1 cellular context compared by ENCODE assay signal in the genomic region with DNA sequence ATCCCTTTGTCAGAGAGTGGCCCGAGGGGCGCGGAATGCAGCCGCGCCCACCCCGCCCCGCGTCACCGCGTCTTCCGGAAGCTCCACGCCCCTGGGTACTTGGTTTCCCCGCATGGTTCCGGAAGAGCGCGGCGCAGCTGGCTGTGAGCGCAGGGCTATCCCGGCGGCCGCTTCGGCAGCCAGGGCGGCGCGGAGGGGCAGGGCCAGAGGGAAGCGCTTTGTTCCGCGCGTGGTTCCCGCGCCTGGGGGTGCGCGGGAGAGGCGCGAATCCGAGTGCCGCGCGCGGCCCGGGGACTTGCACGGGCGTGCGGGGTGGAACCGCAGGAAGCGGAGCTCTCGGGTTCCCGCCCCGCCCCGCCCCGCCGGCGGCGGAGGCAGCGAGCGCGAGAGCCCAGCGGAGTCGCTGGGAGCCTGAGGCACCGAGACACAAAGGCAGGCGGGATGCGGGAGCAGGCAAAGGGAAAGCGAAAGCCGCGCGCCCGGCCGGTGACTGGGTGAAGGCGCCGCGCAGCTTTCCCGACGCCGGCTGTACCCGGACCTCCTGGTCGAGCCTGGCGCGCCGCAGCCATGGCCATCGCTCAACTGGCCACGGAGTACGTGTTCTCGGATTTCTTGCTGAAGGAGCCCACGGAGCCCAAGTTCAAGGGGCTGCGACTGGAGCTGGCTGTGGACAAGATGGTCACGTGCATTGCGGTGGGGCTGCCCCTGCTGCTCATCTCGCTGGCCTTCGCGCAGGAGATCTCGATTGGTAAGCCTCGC.
TF ChIP-seq lines count a peak whose summit lies in the region.

A gene with protein sequence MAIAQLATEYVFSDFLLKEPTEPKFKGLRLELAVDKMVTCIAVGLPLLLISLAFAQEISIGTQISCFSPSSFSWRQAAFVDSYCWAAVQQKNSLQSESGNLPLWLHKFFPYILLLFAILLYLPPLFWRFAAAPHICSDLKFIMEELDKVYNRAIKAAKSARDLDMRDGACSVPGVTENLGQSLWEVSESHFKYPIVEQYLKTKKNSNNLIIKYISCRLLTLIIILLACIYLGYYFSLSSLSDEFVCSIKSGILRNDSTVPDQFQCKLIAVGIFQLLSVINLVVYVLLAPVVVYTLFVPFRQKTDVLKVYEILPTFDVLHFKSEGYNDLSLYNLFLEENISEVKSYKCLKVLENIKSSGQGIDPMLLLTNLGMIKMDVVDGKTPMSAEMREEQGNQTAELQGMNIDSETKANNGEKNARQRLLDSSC (plus strand): TSS at position 96 of the 759 bp plus-strand sequence. CDS start 472 bp downstream, at position 568.

TF ChIP-seq in K562, 482 proteins besides CTCF, POLR2A, EP300 and RAD21 (continued from another document and continues in another):
- TF ChIP-seq, protein P1, sequence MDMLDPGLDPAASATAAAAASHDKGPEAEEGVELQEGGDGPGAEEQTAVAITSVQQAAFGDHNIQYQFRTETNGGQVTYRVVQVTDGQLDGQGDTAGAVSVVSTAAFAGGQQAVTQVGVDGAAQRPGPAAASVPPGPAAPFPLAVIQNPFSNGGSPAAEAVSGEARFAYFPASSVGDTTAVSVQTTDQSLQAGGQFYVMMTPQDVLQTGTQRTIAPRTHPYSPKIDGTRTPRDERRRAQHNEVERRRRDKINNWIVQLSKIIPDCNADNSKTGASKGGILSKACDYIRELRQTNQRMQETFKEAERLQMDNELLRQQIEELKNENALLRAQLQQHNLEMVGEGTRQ (CRISPR knock-in tag; IDR thresholded peaks at IDR 0.05) = peak; percentile 70
- no peak for TF ChIP-seq ZNF699 (CRISPR knock-in tag; IDR thresholded peaks at IDR 0.05; ENCODE audit: insufficient replicate concordance)
- no peak for TF ChIP-seq SIRT6 (IDR thresholded peaks at IDR 0.05; ENCODE audit: low read depth, low read length)
- TF ChIP-seq CHD1 (IDR thresholded peaks at IDR 0.05; ENCODE audit: low read length) = peak; percentile 85
- no peak for TF ChIP-seq ZNF696 (CRISPR knock-in tag; conservative IDR thresholded peaks at IDR 0.05)
- TF ChIP-seq, protein P2, sequence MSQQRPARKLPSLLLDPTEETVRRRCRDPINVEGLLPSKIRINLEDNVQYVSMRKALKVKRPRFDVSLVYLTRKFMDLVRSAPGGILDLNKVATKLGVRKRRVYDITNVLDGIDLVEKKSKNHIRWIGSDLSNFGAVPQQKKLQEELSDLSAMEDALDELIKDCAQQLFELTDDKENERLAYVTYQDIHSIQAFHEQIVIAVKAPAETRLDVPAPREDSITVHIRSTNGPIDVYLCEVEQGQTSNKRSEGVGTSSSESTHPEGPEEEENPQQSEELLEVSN (IDR thresholded peaks at IDR 0.05; ENCODE audit: borderline replicate concordance in 1 of 2, extremely low read depth in 1 of 2, insufficient read depth in 1 of 2, insufficient read length in 1 of 2, low read depth in 1 of 2, low read length in 1 of 2, poor library complexity in 1 of 2, severe bottlenecking in 1 of 2) = peak; percentile 41 to 88
- TF ChIP-seq, protein P3, sequence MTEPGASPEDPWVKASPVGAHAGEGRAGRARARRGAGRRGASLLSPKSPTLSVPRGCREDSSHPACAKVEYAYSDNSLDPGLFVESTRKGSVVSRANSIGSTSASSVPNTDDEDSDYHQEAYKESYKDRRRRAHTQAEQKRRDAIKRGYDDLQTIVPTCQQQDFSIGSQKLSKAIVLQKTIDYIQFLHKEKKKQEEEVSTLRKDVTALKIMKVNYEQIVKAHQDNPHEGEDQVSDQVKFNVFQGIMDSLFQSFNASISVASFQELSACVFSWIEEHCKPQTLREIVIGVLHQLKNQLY (CRISPR knock-in tag; conservative IDR thresholded peaks at IDR 0.05) = no peak
- TF ChIP-seq U2AF1 (optimal IDR thresholded peaks at IDR 0.05; ENCODE audit: low read depth, low read length) = peak; percentile 68
- TF ChIP-seq SMC3 (conservative IDR thresholded peaks at IDR 0.05; ENCODE audit: insufficient read depth, low read depth, low read length) = no peak
- peak; percentile 63; the same call in 1 of the 2 replicates for TF ChIP-seq CBFB (CRISPR knock-in tag; IDR thresholded peaks at IDR 0.05)
- no peak for TF ChIP-seq COPS2 (conservative IDR thresholded peaks at IDR 0.05)
- no peak for TF ChIP-seq PPARD (CRISPR knock-in tag; IDR thresholded peaks at IDR 0.05)
- TF ChIP-seq, protein P4, sequence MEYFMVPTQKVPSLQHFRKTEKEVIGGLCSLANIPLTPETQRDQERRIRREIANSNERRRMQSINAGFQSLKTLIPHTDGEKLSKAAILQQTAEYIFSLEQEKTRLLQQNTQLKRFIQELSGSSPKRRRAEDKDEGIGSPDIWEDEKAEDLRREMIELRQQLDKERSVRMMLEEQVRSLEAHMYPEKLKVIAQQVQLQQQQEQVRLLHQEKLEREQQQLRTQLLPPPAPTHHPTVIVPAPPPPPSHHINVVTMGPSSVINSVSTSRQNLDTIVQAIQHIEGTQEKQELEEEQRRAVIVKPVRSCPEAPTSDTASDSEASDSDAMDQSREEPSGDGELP (CRISPR knock-in tag; IDR thresholded peaks at IDR 0.05; ENCODE audit: borderline replicate concordance) = peak; percentile 94
- TF ChIP-seq THRAP3 (IDR thresholded peaks at IDR 0.05; ENCODE audit: borderline replicate concordance) = no peak
- TF ChIP-seq ZC3H11A (IDR thresholded peaks at IDR 0.05; ENCODE audit: low read depth, low read length) = no peak
- TF ChIP-seq TBP (optimal IDR thresholded peaks at IDR 0.05; ENCODE audit: low read depth, low read length) = peak; percentile 49
- TF ChIP-seq, protein P5, sequence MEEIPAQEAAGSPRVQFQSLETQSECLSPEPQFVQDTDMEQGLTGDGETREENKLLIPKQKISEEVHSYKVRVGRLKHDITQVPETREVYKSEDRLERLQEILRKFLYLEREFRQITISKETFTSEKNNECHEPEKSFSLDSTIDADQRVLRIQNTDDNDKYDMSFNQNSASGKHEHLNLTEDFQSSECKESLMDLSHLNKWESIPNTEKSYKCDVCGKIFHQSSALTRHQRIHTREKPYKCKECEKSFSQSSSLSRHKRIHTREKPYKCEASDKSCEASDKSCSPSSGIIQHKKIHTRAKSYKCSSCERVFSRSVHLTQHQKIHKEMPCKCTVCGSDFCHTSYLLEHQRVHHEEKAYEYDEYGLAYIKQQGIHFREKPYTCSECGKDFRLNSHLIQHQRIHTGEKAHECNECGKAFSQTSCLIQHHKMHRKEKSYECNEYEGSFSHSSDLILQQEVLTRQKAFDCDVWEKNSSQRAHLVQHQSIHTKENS (CRISPR knock-in tag; IDR thresholded peaks at IDR 0.05) = no peak
- TF ChIP-seq ELF2 (CRISPR knock-in tag; IDR thresholded peaks at IDR 0.05) = peak; percentile 80
- TF ChIP-seq HCFC1 (IDR thresholded peaks at IDR 0.05; ENCODE audit: low read depth, low read length) = no peak
- no peak for TF ChIP-seq POLR2H (tag; IDR thresholded peaks at IDR 0.05; ENCODE audit: low read depth)
- TF ChIP-seq, protein P6, sequence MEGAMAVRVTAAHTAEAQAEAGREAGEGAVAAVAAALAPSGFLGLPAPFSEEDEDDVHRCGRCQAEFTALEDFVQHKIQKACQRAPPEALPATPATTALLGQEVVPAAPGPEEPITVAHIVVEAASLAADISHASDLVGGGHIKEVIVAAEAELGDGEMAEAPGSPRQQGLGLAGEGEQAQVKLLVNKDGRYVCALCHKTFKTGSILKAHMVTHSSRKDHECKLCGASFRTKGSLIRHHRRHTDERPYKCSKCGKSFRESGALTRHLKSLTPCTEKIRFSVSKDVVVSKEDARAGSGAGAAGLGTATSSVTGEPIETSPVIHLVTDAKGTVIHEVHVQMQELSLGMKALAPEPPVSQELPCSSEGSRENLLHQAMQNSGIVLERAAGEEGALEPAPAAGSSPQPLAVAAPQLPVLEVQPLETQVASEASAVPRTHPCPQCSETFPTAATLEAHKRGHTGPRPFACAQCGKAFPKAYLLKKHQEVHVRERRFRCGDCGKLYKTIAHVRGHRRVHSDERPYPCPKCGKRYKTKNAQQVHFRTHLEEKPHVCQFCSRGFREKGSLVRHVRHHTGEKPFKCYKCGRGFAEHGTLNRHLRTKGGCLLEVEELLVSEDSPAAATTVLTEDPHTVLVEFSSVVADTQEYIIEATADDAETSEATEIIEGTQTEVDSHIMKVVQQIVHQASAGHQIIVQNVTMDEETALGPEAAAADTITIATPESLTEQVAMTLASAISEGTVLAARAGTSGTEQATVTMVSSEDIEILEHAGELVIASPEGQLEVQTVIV (CRISPR knock-in tag; IDR thresholded peaks at IDR 0.05; ENCODE audit: borderline replicate concordance) = no peak
- no peak for TF ChIP-seq MTA2 (IDR thresholded peaks at IDR 0.05; ENCODE audit: low read depth)
- TF ChIP-seq, protein P7, sequence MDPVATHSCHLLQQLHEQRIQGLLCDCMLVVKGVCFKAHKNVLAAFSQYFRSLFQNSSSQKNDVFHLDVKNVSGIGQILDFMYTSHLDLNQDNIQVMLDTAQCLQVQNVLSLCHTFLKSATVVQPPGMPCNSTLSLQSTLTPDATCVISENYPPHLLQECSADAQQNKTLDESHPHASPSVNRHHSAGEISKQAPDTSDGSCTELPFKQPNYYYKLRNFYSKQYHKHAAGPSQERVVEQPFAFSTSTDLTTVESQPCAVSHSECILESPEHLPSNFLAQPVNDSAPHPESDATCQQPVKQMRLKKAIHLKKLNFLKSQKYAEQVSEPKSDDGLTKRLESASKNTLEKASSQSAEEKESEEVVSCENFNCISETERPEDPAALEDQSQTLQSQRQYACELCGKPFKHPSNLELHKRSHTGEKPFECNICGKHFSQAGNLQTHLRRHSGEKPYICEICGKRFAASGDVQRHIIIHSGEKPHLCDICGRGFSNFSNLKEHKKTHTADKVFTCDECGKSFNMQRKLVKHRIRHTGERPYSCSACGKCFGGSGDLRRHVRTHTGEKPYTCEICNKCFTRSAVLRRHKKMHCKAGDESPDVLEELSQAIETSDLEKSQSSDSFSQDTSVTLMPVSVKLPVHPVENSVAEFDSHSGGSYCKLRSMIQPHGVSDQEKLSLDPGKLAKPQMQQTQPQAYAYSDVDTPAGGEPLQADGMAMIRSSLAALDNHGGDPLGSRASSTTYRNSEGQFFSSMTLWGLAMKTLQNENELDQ (CRISPR knock-in tag; IDR thresholded peaks at IDR 0.05; ENCODE audit: borderline replicate concordance) = no peak
- no peak for TF ChIP-seq BMI1 (IDR thresholded peaks at IDR 0.05; ENCODE audit: low read length)
- no peak for TF ChIP-seq RFX1 (IDR thresholded peaks at IDR 0.05)
- peak; percentile 11; the same call in 1 of the 2 replicates for TF ChIP-seq JUND (IDR thresholded peaks at IDR 0.05; ENCODE audit: borderline replicate concordance, low read depth, low read length)
- no peak; the same call in 2 of the 3 replicates for TF ChIP-seq JUND (tag; IDR thresholded peaks at IDR 0.05; ENCODE audit: borderline replicate concordance, low read depth, low read length)
- peak; percentile 92 for TF ChIP-seq POLR2G (IDR thresholded peaks at IDR 0.05; ENCODE audit: low read depth, low read length)
- no peak for TF ChIP-seq GTF2E2 (tag; IDR thresholded peaks at IDR 0.05)
- no peak for TF ChIP-seq ZNF717 (CRISPR knock-in tag; IDR thresholded peaks at IDR 0.05)
- TF ChIP-seq, protein P8, sequence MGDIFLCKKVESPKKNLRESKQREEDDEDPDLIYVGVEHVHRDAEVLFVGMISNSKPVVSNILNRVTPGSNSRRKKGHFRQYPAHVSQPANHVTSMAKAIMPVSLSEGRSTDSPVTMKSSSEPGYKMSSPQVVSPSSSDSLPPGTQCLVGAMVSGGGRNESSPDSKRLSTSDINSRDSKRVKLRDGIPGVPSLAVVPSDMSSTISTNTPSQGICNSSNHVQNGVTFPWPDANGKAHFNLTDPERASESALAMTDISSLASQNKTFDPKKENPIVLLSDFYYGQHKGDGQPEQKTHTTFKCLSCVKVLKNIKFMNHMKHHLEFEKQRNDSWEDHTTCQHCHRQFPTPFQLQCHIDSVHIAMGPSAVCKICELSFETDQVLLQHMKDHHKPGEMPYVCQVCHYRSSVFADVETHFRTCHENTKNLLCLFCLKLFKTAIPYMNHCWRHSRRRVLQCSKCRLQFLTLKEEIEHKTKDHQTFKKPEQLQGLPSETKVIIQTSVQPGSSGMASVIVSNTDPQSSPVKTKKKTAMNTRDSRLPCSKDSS (IDR thresholded peaks at IDR 0.05; ENCODE audit: low read depth, partially characterized antibody) = no peak
- peak; percentile 72 for TF ChIP-seq GATAD2B (IDR thresholded peaks at IDR 0.05; ENCODE audit: borderline replicate concordance)
- TF ChIP-seq GABPA (tag; conservative IDR thresholded peaks at IDR 0.05; ENCODE audit: low read depth) = peak; percentile 92
- TF ChIP-seq HDAC1 (IDR thresholded peaks at IDR 0.05) = peak in 1 of 2 experiments; percentile 77; a peak in 2 of 4 replicates
- TF ChIP-seq SMAD4 (CRISPR knock-in tag; conservative IDR thresholded peaks at IDR 0.05) = peak; percentile 53; the same call in 1 of the 2 replicates
- peak; percentile 55 for TF ChIP-seq TAF1 (IDR thresholded peaks at IDR 0.05; ENCODE audit: control insufficient read depth, extremely low read depth, insufficient read depth, low read length, severe bottlenecking)
- TF ChIP-seq, protein P9, sequence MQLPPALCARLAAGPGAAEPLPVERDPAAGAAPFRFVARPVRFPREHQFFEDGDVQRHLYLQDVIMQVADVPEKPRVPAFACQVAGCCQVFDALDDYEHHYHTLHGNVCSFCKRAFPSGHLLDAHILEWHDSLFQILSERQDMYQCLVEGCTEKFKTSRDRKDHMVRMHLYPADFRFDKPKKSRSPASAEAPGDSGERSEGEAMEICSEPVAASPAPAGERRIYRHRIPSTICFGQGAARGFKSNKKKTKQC (CRISPR knock-in tag; IDR thresholded peaks at IDR 0.05) = 0 out of 2 replicates have a peak, but pooled peaks have one; percentile 41
- TF ChIP-seq MTA1 (IDR thresholded peaks at IDR 0.05; ENCODE audit: borderline replicate concordance) = no peak; the same call in 1 of the 2 replicates
- TF ChIP-seq ARID2 (IDR thresholded peaks at IDR 0.05) = no peak
- TF ChIP-seq NFIC (IDR thresholded peaks at IDR 0.05) = no peak; the same call in 1 of the 2 replicates
- TF ChIP-seq ZNF347 (CRISPR knock-in tag; IDR thresholded peaks at IDR 0.05; ENCODE audit: low read depth) = no peak
- TF ChIP-seq ARID1B (IDR thresholded peaks at IDR 0.05) = no peak
- TF ChIP-seq SMAD2 (IDR thresholded peaks at IDR 0.05; ENCODE audit: low read depth, low read length) = no peak
- TF ChIP-seq HMG20A (CRISPR knock-in tag; conservative IDR thresholded peaks at IDR 0.05) = no peak
- TF ChIP-seq NFATC3 (IDR thresholded peaks at IDR 0.05) = no peak
- no peak for TF ChIP-seq DDX20 (tag; IDR thresholded peaks at IDR 0.05; ENCODE audit: low read depth)
- TF ChIP-seq, protein P10, sequence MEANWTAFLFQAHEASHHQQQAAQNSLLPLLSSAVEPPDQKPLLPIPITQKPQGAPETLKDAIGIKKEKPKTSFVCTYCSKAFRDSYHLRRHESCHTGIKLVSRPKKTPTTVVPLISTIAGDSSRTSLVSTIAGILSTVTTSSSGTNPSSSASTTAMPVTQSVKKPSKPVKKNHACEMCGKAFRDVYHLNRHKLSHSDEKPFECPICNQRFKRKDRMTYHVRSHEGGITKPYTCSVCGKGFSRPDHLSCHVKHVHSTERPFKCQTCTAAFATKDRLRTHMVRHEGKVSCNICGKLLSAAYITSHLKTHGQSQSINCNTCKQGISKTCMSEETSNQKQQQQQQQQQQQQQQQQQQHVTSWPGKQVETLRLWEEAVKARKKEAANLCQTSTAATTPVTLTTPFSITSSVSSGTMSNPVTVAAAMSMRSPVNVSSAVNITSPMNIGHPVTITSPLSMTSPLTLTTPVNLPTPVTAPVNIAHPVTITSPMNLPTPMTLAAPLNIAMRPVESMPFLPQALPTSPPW (CRISPR knock-in tag; IDR thresholded peaks at IDR 0.05) = peak; percentile 43
